In the genomic region with DNA sequence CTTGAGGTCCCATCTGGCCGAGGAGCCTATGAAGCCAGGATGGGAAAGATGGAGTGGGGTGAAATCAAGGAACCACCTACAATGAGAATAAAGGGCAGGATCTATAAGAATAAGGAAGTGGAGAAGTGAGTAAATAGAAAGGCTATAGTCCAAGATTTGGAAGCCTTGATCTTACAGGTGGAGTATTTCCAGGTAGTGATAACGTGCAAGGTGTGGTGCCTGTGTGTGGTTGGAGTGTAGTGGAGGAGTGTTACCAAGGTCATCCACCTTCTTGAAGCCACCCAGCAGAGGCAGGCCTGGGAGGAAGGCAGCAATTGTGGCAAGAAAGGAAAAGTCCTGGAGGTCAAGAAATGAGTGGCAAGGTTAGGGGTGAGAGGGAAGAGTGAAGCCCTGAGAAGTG, we compare ENCODE assay signal across 2 cellular contexts.
TF ChIP-seq lines count a peak whose summit lies in the region.

No MANE protein-coding gene starts in this region.

TF ChIP-seq in GM12878, 131 proteins besides CTCF, POLR2A, EP300 and RAD21 (continued from another document and continues in another):
- TF ChIP-seq, protein P1, sequence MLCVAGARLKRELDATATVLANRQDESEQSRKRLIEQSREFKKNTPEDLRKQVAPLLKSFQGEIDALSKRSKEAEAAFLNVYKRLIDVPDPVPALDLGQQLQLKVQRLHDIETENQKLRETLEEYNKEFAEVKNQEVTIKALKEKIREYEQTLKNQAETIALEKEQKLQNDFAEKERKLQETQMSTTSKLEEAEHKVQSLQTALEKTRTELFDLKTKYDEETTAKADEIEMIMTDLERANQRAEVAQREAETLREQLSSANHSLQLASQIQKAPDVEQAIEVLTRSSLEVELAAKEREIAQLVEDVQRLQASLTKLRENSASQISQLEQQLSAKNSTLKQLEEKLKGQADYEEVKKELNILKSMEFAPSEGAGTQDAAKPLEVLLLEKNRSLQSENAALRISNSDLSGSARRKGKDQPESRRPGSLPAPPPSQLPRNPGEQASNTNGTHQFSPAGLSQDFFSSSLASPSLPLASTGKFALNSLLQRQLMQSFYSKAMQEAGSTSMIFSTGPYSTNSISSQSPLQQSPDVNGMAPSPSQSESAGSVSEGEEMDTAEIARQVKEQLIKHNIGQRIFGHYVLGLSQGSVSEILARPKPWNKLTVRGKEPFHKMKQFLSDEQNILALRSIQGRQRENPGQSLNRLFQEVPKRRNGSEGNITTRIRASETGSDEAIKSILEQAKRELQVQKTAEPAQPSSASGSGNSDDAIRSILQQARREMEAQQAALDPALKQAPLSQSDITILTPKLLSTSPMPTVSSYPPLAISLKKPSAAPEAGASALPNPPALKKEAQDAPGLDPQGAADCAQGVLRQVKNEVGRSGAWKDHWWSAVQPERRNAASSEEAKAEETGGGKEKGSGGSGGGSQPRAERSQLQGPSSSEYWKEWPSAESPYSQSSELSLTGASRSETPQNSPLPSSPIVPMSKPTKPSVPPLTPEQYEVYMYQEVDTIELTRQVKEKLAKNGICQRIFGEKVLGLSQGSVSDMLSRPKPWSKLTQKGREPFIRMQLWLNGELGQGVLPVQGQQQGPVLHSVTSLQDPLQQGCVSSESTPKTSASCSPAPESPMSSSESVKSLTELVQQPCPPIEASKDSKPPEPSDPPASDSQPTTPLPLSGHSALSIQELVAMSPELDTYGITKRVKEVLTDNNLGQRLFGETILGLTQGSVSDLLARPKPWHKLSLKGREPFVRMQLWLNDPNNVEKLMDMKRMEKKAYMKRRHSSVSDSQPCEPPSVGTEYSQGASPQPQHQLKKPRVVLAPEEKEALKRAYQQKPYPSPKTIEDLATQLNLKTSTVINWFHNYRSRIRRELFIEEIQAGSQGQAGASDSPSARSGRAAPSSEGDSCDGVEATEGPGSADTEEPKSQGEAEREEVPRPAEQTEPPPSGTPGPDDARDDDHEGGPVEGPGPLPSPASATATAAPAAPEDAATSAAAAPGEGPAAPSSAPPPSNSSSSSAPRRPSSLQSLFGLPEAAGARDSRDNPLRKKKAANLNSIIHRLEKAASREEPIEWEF (IDR thresholded peaks at IDR 0.05; ENCODE audit: insufficient replicate concordance, low read depth, low read length), result no peak
- TF ChIP-seq SKIL (IDR thresholded peaks at IDR 0.05; ENCODE audit: low read depth, poor library complexity, severe bottlenecking) (no peak), ZNF622 (IDR thresholded peaks at IDR 0.05) (no peak), POLR2AphosphoS5 (IDR thresholded peaks at IDR 0.05; ENCODE audit: low read length) (no peak), YBX1 (IDR thresholded peaks at IDR 0.05) (no peak), SIX5 (IDR thresholded peaks at IDR 0.05; ENCODE audit: low read depth, low read length, severe bottlenecking) (no peak), CBFB (IDR thresholded peaks at IDR 0.05; ENCODE audit: low read depth) (no peak), MYB (IDR thresholded peaks at IDR 0.05; ENCODE audit: borderline replicate concordance, low read depth, low read length) (no peak), FOXM1 (IDR thresholded peaks at IDR 0.05; ENCODE audit: low read depth, low read length) (no peak), ZBTB11 (CRISPR knock-in tag; IDR thresholded peaks at IDR 0.05) (no peak), JUNB (IDR thresholded peaks at IDR 0.05) (no peak), POU2F2 (IDR thresholded peaks at IDR 0.05; ENCODE audit: borderline replicate concordance, low read depth, low read length) (no peak)
- TF ChIP-seq, protein P2, sequence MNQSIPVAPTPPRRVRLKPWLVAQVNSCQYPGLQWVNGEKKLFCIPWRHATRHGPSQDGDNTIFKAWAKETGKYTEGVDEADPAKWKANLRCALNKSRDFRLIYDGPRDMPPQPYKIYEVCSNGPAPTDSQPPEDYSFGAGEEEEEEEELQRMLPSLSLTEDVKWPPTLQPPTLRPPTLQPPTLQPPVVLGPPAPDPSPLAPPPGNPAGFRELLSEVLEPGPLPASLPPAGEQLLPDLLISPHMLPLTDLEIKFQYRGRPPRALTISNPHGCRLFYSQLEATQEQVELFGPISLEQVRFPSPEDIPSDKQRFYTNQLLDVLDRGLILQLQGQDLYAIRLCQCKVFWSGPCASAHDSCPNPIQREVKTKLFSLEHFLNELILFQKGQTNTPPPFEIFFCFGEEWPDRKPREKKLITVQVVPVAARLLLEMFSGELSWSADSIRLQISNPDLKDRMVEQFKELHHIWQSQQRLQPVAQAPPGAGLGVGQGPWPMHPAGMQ (IDR thresholded peaks at IDR 0.05; ENCODE audit: borderline replicate concordance), result no peak

TF ChIP-seq in SK-N-SH treated with all-trans-retinoic acid at 6 μM for 48 hours, 23 proteins besides CTCF, POLR2A, EP300 and RAD21 (continued from another document):
- TF ChIP-seq ESRRG (CRISPR knock-in tag; IDR thresholded peaks at IDR 0.05), result no peak
- TF ChIP-seq TOX (CRISPR knock-in tag; IDR thresholded peaks at IDR 0.05; ENCODE audit: borderline replicate concordance), result no peak
- TF ChIP-seq ZFP30 (CRISPR knock-in tag; IDR thresholded peaks at IDR 0.05), result no peak
- no peak for TF ChIP-seq ARNTL (CRISPR knock-in tag; IDR thresholded peaks at IDR 0.05; ENCODE audit: borderline replicate concordance, low read depth)
- TF ChIP-seq CSDC2 (CRISPR knock-in tag; IDR thresholded peaks at IDR 0.05), result no peak
- TF ChIP-seq SNAI2 (CRISPR knock-in tag; IDR thresholded peaks at IDR 0.05), result no peak
- no peak for TF ChIP-seq ZFP3 (CRISPR knock-in tag; IDR thresholded peaks at IDR 0.05)
- TF ChIP-seq ZC3H10 (CRISPR knock-in tag; IDR thresholded peaks at IDR 0.05), result no peak
- TF ChIP-seq TSHZ2 (CRISPR knock-in tag; IDR thresholded peaks at IDR 0.05), result no peak
- TF ChIP-seq, protein P3, sequence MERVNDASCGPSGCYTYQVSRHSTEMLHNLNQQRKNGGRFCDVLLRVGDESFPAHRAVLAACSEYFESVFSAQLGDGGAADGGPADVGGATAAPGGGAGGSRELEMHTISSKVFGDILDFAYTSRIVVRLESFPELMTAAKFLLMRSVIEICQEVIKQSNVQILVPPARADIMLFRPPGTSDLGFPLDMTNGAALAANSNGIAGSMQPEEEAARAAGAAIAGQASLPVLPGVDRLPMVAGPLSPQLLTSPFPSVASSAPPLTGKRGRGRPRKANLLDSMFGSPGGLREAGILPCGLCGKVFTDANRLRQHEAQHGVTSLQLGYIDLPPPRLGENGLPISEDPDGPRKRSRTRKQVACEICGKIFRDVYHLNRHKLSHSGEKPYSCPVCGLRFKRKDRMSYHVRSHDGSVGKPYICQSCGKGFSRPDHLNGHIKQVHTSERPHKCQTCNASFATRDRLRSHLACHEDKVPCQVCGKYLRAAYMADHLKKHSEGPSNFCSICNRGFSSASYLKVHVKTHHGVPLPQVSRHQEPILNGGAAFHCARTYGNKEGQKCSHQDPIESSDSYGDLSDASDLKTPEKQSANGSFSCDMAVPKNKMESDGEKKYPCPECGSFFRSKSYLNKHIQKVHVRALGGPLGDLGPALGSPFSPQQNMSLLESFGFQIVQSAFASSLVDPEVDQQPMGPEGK (CRISPR knock-in tag; IDR thresholded peaks at IDR 0.05; ENCODE audit: borderline replicate concordance), result no peak
